Comparison of ENCODE assay signal across 18 cellular contexts in genomic region chr1:219757890-219758289, GRCh38.
DNase-seq lines count a peak whose midpoint lies in the region; ATAC-seq and TF ChIP-seq lines count a peak whose summit lies in the region.
"Had no signal": no experiment of that assay in that cellular context is flagged by ENCODE, and none has a peak within 500 bp of the region (broad histone marks: within the 10 kb centered on the region; RNA-seq: fewer than 3 reads in every experiment).

No MANE protein-coding gene starts in this region.

- no peaks in the 10 kb centered on the region for H3K9me3 Mint-ChIP-seq in activated CD4-positive, alpha-beta T cell treated with anti-CD3 and anti-CD28 coated beads, Interleukin-2, amount 10 ng/mL, durations not matched to agents 24 days and 14 days
- H3K9me3 Mint-ChIP-seq: activated B cell treated with CpG ODN at 0.5 μM for 24 hours had no signal

- H3K27ac ChIP-seq in foreskin keratinocyte (no peak overlapping the region), prostate gland (no peak overlapping the region)
- H3K27ac ChIP-seq: 22Rv1 had no signal

- H3K4me3 ChIP-seq in prostate gland: no peak overlapping the region

- H3K27ac Mint-ChIP-seq in activated CD4-positive, alpha-beta T cell treated with anti-CD3 and anti-CD28 coated beads, Interleukin-2, amount 10 ng/mL, durations not matched to agents 24 days and 14 days: no peak overlapping the region
- H3K27ac Mint-ChIP-seq: activated B cell treated with CpG ODN at 0.5 μM for 24 hours; effector memory CD8-positive, alpha-beta T cell; HFFc6 had no signal

- TF ChIP-seq CTCF in foreskin keratinocyte (conservative IDR thresholded peaks at IDR 0.05) (no peak), prostate gland (IDR thresholded peaks at IDR 0.05) (no peak)

- H3K4me1 ChIP-seq in foreskin keratinocyte (no peaks in the 10 kb centered on the region), prostate gland (replicated peaks) (no peaks in the 10 kb centered on the region)

- H3K4me3 Mint-ChIP-seq in activated CD4-positive, alpha-beta T cell treated with anti-CD3 and anti-CD28 coated beads, Interleukin-2, amount 10 ng/mL, durations not matched to agents 24 days and 14 days: no peak overlapping the region
- H3K4me3 Mint-ChIP-seq: activated B cell treated with CpG ODN at 0.5 μM for 24 hours; effector memory CD8-positive, alpha-beta T cell; HFFc6 had no signal

- H3K36me3 Mint-ChIP-seq in activated CD4-positive, alpha-beta T cell treated with anti-CD3 and anti-CD28 coated beads, Interleukin-2, amount 10 ng/mL, durations not matched to agents 24 days and 14 days (ENCODE audit: low read depth): no peaks in the 10 kb centered on the region

- no peaks in the 10 kb centered on the region for H3K27me3 ChIP-seq in foreskin keratinocyte
- H3K27me3 ChIP-seq in prostate gland (replicated peaks; ENCODE audit: insufficient read depth): no peaks in the 10 kb centered on the region

- WGBS in prostate gland: 12% methylated on average over 5 of the region's 5 CpGs

- H3K36me3 ChIP-seq in prostate gland: no peaks in the 10 kb centered on the region

- DNase-seq in DMS 273 (lab: John Stamatoyannopoulos, UW; ENCODE audit: unreplicated experiment) (peak; percentile 86), DMS 273 treated with DMSO at 0.1 percent for 48 hours (lab: John Stamatoyannopoulos, UW) (no peak), SK-N-DZ (ENCODE audit: low spot score) (peak; percentile 89), foreskin keratinocyte (peak in 1 of 2 donors; percentile 2), prostate gland (ENCODE audit: low spot score) (peak; percentile 10), COLO668 (lab: John Stamatoyannopoulos, UW; ENCODE audit: unreplicated experiment) (no peak)
- no peak for DNase-seq in stimulated activated CD4-positive, alpha-beta T cell treated with anti-CD3 and anti-CD28 coated beads, Interleukin-4, amount 100 ng/mL, for 24 hours
- no peak for DNase-seq in activated CD4-positive, alpha-beta T cell treated with anti-CD3 and anti-CD28 coated beads, Interleukin-2, amount 10 ng/mL, durations not matched to agents 24 days and 14 days
- DNase-seq: activated B cell treated with CpG ODN at 0.5 μM for 24 hours; C1 segment of cervical spinal cord; effector memory CD8-positive, alpha-beta T cell; EL; HFFc6; NCI-H1092 treated with DMSO at 0.1 percent for 48 hours; NCI-H524 treated with DMSO at 0.1 percent for 48 hours; stimulated activated CD4-positive, alpha-beta T cell treated with anti-CD3 and anti-CD28 coated beads, Interleukin-12 subunit alpha, Interleukin-12 subunit beta, amount 100 ng/mL, for 4 hours; T-helper 1 cell had no signal

- intact Hi-C loops in prostate gland (cut with DNase I): no loop called here
- intact Hi-C loops in activated CD4-positive, alpha-beta T cell treated with anti-CD3 and anti-CD28 coated beads, Interleukin-2, amount 10 ng/mL, durations not matched to agents 24 days and 14 days (cut with micrococcal nuclease): no loop called here

- ATAC-seq in foreskin keratinocyte: peak; percentile 38
- ATAC-seq: effector memory CD8-positive, alpha-beta T cell had no signal

- no peaks in the 10 kb centered on the region for H3K9me3 ChIP-seq in prostate gland

- no peak for TF ChIP-seq POLR2A in prostate gland (IDR thresholded peaks at IDR 0.05)

- no peaks in the 10 kb centered on the region for H3K4me1 Mint-ChIP-seq in activated CD4-positive, alpha-beta T cell treated with anti-CD3 and anti-CD28 coated beads, Interleukin-2, amount 10 ng/mL, durations not matched to agents 24 days and 14 days
- H3K4me1 Mint-ChIP-seq: activated B cell treated with CpG ODN at 0.5 μM for 24 hours had no signal

- no peaks in the 10 kb centered on the region for H3K27me3 Mint-ChIP-seq in activated CD4-positive, alpha-beta T cell treated with anti-CD3 and anti-CD28 coated beads, Interleukin-2, amount 10 ng/mL, durations not matched to agents 24 days and 14 days
- H3K27me3 Mint-ChIP-seq: activated B cell treated with CpG ODN at 0.5 μM for 24 hours; effector memory CD8-positive, alpha-beta T cell had no signal

Comparison
In these comparisons a context has a peak if more than half of its experiments do, and no peak if none do; other contexts are left out.
1. DNase-seq: peak in DMS 273 (single experiment), SK-N-DZ (single experiment) and prostate gland (single experiment); none in DMS 273 treated with DMSO at 0.1 percent for 48 hours (single experiment), stimulated activated CD4-positive, alpha-beta T cell treated with anti-CD3 and anti-CD28 coated beads, Interleukin-4, amount 100 ng/mL, for 24 hours (single experiment), activated CD4-positive, alpha-beta T cell treated with anti-CD3 and anti-CD28 coated beads, Interleukin-2, amount 10 ng/mL, durations not matched to agents 24 days and 14 days (single experiment) and COLO668 (single experiment).